Comparison of ENCODE assay signal across 1 cellular context in the genomic region with DNA sequence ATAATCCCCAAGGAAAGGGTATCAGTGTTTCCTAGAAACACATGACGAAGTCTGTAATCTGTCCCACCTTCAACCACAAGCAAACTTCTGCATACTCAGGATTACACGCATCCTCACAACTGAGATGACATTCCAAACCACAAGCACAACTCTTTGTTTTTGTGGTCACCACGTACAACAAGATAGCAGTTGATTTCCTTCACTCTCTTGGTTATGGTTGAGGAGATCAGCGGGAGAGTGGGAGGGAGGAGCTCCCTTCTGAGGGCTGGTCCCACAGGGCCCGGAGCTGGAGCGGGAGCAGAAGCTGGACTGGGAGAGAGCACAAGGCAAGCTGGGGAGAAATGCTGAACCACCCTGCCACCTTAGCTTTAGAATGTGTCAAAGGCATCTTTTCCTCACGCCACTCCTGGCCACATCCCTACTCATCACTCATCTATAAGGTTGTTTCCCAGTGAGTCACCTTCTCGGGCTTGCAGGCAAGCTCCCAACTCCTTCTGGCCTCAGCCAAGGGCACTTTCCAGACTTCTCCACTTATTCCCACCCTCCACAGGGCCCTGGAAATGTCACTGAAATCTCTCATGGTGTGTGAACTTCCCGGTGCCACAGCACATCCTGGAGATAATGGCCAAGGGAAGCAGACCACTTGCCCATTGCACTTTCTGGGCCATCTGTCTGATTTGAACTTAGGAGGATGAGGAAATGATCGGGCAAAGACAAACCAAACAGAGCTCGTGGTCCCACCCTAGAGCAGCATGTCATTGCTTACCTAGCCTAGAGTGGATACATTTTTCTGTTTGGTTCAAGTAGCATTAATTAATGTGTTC.
TF ChIP-seq lines count a peak whose summit lies in the region.

No MANE protein-coding gene starts in this region.

TF ChIP-seq in K562, 482 proteins besides CTCF, POLR2A, EP300 and RAD21 (continued from another document and continues in another):
- TF ChIP-seq C11orf30 (IDR thresholded peaks at IDR 0.05; ENCODE audit: low read depth) (peak; percentile 18; the same call in 1 of the 2 replicates), DDX20 (tag; IDR thresholded peaks at IDR 0.05; ENCODE audit: low read depth) (no peak), FOXM1 (IDR thresholded peaks at IDR 0.05; ENCODE audit: low read depth) (peak; percentile 86; the same call in 1 of the 2 replicates), FOXM1 (CRISPR knock-in tag; IDR thresholded peaks at IDR 0.05; ENCODE audit: low read depth) (no peak), TAL1 (IDR thresholded peaks at IDR 0.05) (peak; percentile 96), EHMT2 (IDR thresholded peaks at IDR 0.05) (no peak), CBFA2T3 (IDR thresholded peaks at IDR 0.05) (peak; percentile 96), NBN (IDR thresholded peaks at IDR 0.05; ENCODE audit: low read depth) (no peak; the same call in 1 of the 2 replicates), ZFPM2 (CRISPR knock-in tag; IDR thresholded peaks at IDR 0.05) (no peak), GABPB1 (CRISPR knock-in tag; IDR thresholded peaks at IDR 0.05) (peak; percentile 67; the same call in 1 of the 2 replicates), E2F4 (CRISPR knock-in tag; IDR thresholded peaks at IDR 0.05; ENCODE audit: low read depth) (no peak), NONO (IDR thresholded peaks at IDR 0.05; ENCODE audit: low read depth in 2 of 2, low read length in 1 of 2) (no peak), RCOR1 (IDR thresholded peaks at IDR 0.05; ENCODE audit: borderline replicate concordance in 1 of 2, low read depth in 2 of 2, low read length in 2 of 2) (peak; percentile 81 to 98), TEAD1 (CRISPR knock-in tag; IDR thresholded peaks at IDR 0.05) (peak; percentile 91 to 96), THRB (CRISPR knock-in tag; conservative IDR thresholded peaks at IDR 0.05) (0 out of 2 replicates have a peak, but pooled peaks have one; percentile 73), U2AF2 (optimal IDR thresholded peaks at IDR 0.05; ENCODE audit: low read depth, low read length) (no peak), CREB1 (IDR thresholded peaks at IDR 0.05) (peak; percentile 74), CREB1 (CRISPR knock-in tag; IDR thresholded peaks at IDR 0.05) (peak; percentile 86), PHB2 (IDR thresholded peaks at IDR 0.05; ENCODE audit: low read depth) (peak; percentile 73), PML (IDR thresholded peaks at IDR 0.05; ENCODE audit: low read length) (peak; percentile 96), COPS2 (conservative IDR thresholded peaks at IDR 0.05) (no peak), RUNX1 (IDR thresholded peaks at IDR 0.05; ENCODE audit: low read depth) (peak; percentile 99), ZNF263 (CRISPR knock-in tag; IDR thresholded peaks at IDR 0.05; ENCODE audit: borderline replicate concordance) (peak; percentile 64; the same call in 1 of the 2 replicates), PPARD (CRISPR knock-in tag; IDR thresholded peaks at IDR 0.05) (no peak), SMAD1 (IDR thresholded peaks at IDR 0.05; ENCODE audit: low read depth, low read length, partially characterized antibody) (no peak), BACH1 (tag; IDR thresholded peaks at IDR 0.05) (no peak), EZH2 (IDR thresholded peaks at IDR 0.05; ENCODE audit: borderline replicate concordance, low read depth, low read length) (no peak), SOX6 (IDR thresholded peaks at IDR 0.05) (peak; percentile 95), KDM1A (IDR thresholded peaks at IDR 0.05) (peak; percentile 94 to 97), CBX8 (IDR thresholded peaks at IDR 0.05; ENCODE audit: borderline replicate concordance, extremely low read depth, low read depth, low read length, poor library complexity, severe bottlenecking) (no peak), TCFL5 (CRISPR knock-in tag; conservative IDR thresholded peaks at IDR 0.05) (no peak), JUNB (CRISPR knock-in tag; conservative IDR thresholded peaks at IDR 0.05) (no peak), FOXA3 (CRISPR knock-in tag; conservative IDR thresholded peaks at IDR 0.05 in 1 of 2, IDR thresholded peaks at IDR 0.05 in 1 of 2) (peak; percentile 90 to 97), XRCC4 (IDR thresholded peaks at IDR 0.05; ENCODE audit: extremely low read depth, insufficient read depth, insufficient read length) (no peak), EGR1 (conservative IDR thresholded peaks at IDR 0.05) (no peak), CLOCK (CRISPR knock-in tag; IDR thresholded peaks at IDR 0.05; ENCODE audit: borderline replicate concordance) (no peak), MCM7 (IDR thresholded peaks at IDR 0.05) (peak in 1 of 2 experiments; percentile 94; a peak in 1 of 4 replicates), TEAD4 (IDR thresholded peaks at IDR 0.05; ENCODE audit: low read length) (peak; percentile 98), TEAD4 (CRISPR knock-in tag; IDR thresholded peaks at IDR 0.05; ENCODE audit: borderline replicate concordance) (no peak), MAFF (IDR thresholded peaks at IDR 0.05; ENCODE audit: low read length) (peak; percentile 33; the same call in 1 of the 2 replicates), ZBTB17 (CRISPR knock-in tag; IDR thresholded peaks at IDR 0.05) (peak; percentile 66; the same call in 1 of the 2 replicates), MTA2 (IDR thresholded peaks at IDR 0.05; ENCODE audit: low read depth) (peak; percentile 91), PRMT5 (CRISPR knock-in tag; IDR thresholded peaks at IDR 0.05) (no peak), MAFG (tag; conservative IDR thresholded peaks at IDR 0.05) (no peak; the same call in 1 of the 2 replicates), CUX1 (CRISPR knock-in tag; IDR thresholded peaks at IDR 0.05) (0 out of 2 replicates have a peak, but pooled peaks have one; percentile 34)
- TF ChIP-seq, protein P1, sequence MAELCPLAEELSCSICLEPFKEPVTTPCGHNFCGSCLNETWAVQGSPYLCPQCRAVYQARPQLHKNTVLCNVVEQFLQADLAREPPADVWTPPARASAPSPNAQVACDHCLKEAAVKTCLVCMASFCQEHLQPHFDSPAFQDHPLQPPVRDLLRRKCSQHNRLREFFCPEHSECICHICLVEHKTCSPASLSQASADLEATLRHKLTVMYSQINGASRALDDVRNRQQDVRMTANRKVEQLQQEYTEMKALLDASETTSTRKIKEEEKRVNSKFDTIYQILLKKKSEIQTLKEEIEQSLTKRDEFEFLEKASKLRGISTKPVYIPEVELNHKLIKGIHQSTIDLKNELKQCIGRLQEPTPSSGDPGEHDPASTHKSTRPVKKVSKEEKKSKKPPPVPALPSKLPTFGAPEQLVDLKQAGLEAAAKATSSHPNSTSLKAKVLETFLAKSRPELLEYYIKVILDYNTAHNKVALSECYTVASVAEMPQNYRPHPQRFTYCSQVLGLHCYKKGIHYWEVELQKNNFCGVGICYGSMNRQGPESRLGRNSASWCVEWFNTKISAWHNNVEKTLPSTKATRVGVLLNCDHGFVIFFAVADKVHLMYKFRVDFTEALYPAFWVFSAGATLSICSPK (IDR thresholded peaks at IDR 0.05; ENCODE audit: borderline replicate concordance) = no peak
- TF ChIP-seq, protein P2, sequence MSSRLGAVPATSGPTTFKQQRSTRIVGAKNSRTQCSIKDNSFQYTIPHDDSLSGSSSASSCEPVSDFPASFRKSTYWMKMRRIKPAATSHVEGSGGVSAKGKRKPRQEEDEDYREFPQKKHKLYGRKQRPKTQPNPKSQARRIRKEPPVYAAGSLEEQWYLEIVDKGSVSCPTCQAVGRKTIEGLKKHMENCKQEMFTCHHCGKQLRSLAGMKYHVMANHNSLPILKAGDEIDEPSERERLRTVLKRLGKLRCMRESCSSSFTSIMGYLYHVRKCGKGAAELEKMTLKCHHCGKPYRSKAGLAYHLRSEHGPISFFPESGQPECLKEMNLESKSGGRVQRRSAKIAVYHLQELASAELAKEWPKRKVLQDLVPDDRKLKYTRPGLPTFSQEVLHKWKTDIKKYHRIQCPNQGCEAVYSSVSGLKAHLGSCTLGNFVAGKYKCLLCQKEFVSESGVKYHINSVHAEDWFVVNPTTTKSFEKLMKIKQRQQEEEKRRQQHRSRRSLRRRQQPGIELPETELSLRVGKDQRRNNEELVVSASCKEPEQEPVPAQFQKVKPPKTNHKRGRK (tag; IDR thresholded peaks at IDR 0.05) = no peak
- TF ChIP-seq, protein P3, sequence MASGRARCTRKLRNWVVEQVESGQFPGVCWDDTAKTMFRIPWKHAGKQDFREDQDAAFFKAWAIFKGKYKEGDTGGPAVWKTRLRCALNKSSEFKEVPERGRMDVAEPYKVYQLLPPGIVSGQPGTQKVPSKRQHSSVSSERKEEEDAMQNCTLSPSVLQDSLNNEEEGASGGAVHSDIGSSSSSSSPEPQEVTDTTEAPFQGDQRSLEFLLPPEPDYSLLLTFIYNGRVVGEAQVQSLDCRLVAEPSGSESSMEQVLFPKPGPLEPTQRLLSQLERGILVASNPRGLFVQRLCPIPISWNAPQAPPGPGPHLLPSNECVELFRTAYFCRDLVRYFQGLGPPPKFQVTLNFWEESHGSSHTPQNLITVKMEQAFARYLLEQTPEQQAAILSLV (tag; IDR thresholded peaks at IDR 0.05) = 0 out of 2 replicates have a peak, but pooled peaks have one; percentile 16
- TF ChIP-seq, protein P4, sequence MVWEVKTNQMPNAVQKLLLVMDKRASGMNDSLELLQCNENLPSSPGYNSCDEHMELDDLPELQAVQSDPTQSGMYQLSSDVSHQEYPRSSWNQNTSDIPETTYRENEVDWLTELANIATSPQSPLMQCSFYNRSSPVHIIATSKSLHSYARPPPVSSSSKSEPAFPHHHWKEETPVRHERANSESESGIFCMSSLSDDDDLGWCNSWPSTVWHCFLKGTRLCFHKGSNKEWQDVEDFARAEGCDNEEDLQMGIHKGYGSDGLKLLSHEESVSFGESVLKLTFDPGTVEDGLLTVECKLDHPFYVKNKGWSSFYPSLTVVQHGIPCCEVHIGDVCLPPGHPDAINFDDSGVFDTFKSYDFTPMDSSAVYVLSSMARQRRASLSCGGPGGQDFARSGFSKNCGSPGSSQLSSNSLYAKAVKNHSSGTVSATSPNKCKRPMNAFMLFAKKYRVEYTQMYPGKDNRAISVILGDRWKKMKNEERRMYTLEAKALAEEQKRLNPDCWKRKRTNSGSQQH (CRISPR knock-in tag; IDR thresholded peaks at IDR 0.05) = peak; percentile 86; the same call in 1 of the 2 replicates
